ENCODE assay signal across 13 cellular contexts in genomic region chr19:50557009-50557613, GRCh38. TPM values are rescaled to one million over a fixed set of nuclear protein-coding genes. Genes with fewer than 3 reads are reported as not detected.
A peak's percentile ranks its signal among the peaks of the same experiment; 100 is the strongest.
DNase-seq lines count a peak whose midpoint lies in the region; ATAC-seq and TF ChIP-seq lines count a peak whose summit lies in the region.
"Had no signal": no experiment of that assay in that cellular context is flagged by ENCODE, and none has a peak within 500 bp of the region (broad histone marks: within the 10 kb centered on the region; RNA-seq: fewer than 3 reads in every experiment).

No MANE protein-coding gene starts in this region.

- DNase-seq in osteoblast (ENCODE audit: insufficient read length, low spot score, missing footprints) (peak; percentile 37), NCI-H1092 (lab: John Stamatoyannopoulos, UW) (no peak)
- no peak for DNase-seq in stimulated activated CD4-positive, alpha-beta T cell treated with anti-CD3 and anti-CD28 coated beads, Interleukin-1b, Interleukin-23, amount 100 ng/mL, for 48 hours
- DNase-seq: T1000 had no signal

- peak overlapping the region; percentile 68; the same call in 1 of the 2 replicates for H3K9ac ChIP-seq in ES-I3 (ENCODE audit: low read depth, low read length)
- peak overlapping the region; percentile 73 for H3K9ac ChIP-seq in Loucy (ENCODE audit: low read depth, low read length, poor library complexity, severe bottlenecking)

- no peaks in the 10 kb centered on the region; the same call in 1 of the 2 replicates for H3K4me1 ChIP-seq in ES-I3 (ENCODE audit: insufficient read depth, low read length)
- peaks cover 13% of the 10 kb centered on the region for H3K4me1 ChIP-seq in Loucy (ENCODE audit: insufficient read depth, low read length, poor library complexity, severe bottlenecking)
- peaks cover 3% of the 10 kb centered on the region for H3K4me1 ChIP-seq in ectodermal cell (ENCODE audit: control insufficient read depth, insufficient read depth, low read length)
- H3K4me1 ChIP-seq in osteoblast (ENCODE audit: insufficient read depth, low read length) = peaks cover 3% of the 10 kb centered on the region

- H3K9me2 ChIP-seq in Loucy (replicated peaks; ENCODE audit: low read depth, low read length) = no peaks in the 10 kb centered on the region

- H3K27ac ChIP-seq in ectodermal cell (ENCODE audit: insufficient read depth, low read depth, low read length, poor library complexity, severe bottlenecking) (no peak overlapping the region), osteoblast (ENCODE audit: low read depth, low read length) (no peak overlapping the region)
- H3K27ac ChIP-seq: HL-60, tibial artery had no signal

- H2AFZ ChIP-seq in Loucy (ENCODE audit: low read length) (peak overlapping the region; percentile 100), osteoblast (ENCODE audit: low read length) (no peak overlapping the region)

- H3K27me3 ChIP-seq in Loucy (ENCODE audit: insufficient read depth, low read length, poor library complexity, severe bottlenecking) (no peaks in the 10 kb centered on the region), ectodermal cell (ENCODE audit: control insufficient read depth, insufficient read depth, low read length, poor library complexity, severe bottlenecking) (peaks cover 3% of the 10 kb centered on the region), osteoblast (ENCODE audit: insufficient read depth, low read length) (peaks cover 9% of the 10 kb centered on the region)

- TF ChIP-seq CTCF in Loucy (conservative IDR thresholded peaks at IDR 0.05; ENCODE audit: low read length) = no peak
- TF ChIP-seq CTCF in osteoblast (IDR thresholded peaks at IDR 0.05; ENCODE audit: extremely low read depth, low read depth, low read length) = no peak

- H3F3A ChIP-seq in Loucy (ENCODE audit: low read depth) = no peaks in the 10 kb centered on the region

- 43 to 44% methylated on average over 19 of the region's 20 CpGs for WGBS in ectodermal cell, 2 experiments

- H3K4me3 ChIP-seq in Loucy (ENCODE audit: low read length, poor library complexity, severe bottlenecking) = peak overlapping the region; percentile 84
- H3K4me3 ChIP-seq in ectodermal cell (ENCODE audit: insufficient read depth, low read depth, low read length) = peak overlapping the region; percentile 10
- no peak overlapping the region for H3K4me3 ChIP-seq in osteoblast (ENCODE audit: insufficient read depth, low read length)

- H3K9me3 ChIP-seq in ES-I3 (ENCODE audit: control insufficient read depth, insufficient read depth, low read length) = no peaks in the 10 kb centered on the region
- H3K9me3 ChIP-seq in Loucy (ENCODE audit: insufficient read depth, low read depth, low read length) = no peaks in the 10 kb centered on the region
- H3K9me3 ChIP-seq in ectodermal cell (ENCODE audit: control insufficient read depth, low read length) = no peaks in the 10 kb centered on the region
- no peaks in the 10 kb centered on the region for H3K9me3 ChIP-seq in osteoblast (ENCODE audit: low read depth, low read length)
- H3K9me3 ChIP-seq: tibial artery had no signal

- H3K4me2 ChIP-seq in Loucy (ENCODE audit: low read depth, low read length, poor library complexity, severe bottlenecking) = peak overlapping the region; percentile 87
- no peak overlapping the region for H3K4me2 ChIP-seq in osteoblast (ENCODE audit: insufficient read depth, low read length)

- H3K79me2 ChIP-seq in Loucy (ENCODE audit: insufficient read depth, low read length) (no peaks in the 10 kb centered on the region), osteoblast (ENCODE audit: insufficient read depth, low read length) (no peaks in the 10 kb centered on the region)

- no peaks in the 10 kb centered on the region for H3K36me3 ChIP-seq in ES-I3 (ENCODE audit: insufficient read depth, low read length)
- H3K36me3 ChIP-seq in Loucy (ENCODE audit: insufficient read depth, low read length) = no peaks in the 10 kb centered on the region
- H3K36me3 ChIP-seq in ectodermal cell (ENCODE audit: control insufficient read depth, insufficient read depth, low read length) = no peaks in the 10 kb centered on the region
- H3K36me3 ChIP-seq in osteoblast (ENCODE audit: insufficient read depth, low read length) = no peaks in the 10 kb centered on the region
- H3K36me3 ChIP-seq: tibial artery had no signal

- ATAC-seq in GM18511 (IDR thresholded peaks at IDR 0.05; ENCODE audit: unreplicated experiment) (no peak), GM18520 (IDR thresholded peaks at IDR 0.05; ENCODE audit: unreplicated experiment) (no peak)

- H4K20me1 ChIP-seq in Loucy (ENCODE audit: insufficient read depth, low read length, poor library complexity, severe bottlenecking) (no peaks in the 10 kb centered on the region), osteoblast (ENCODE audit: insufficient read depth, low read length) (no peaks in the 10 kb centered on the region)

RNA-seq across cellular contexts. Expression of gene LRRC4B, which starts 11.1 kb away (rescaled TPM):
- polyA plus RNA-seq in ectodermal cell (2013, experiment 1 of 4) = 52.2 TPM
- 49.0 TPM for polyA plus RNA-seq in ectodermal cell (2013, experiment 2 of 4)
- polyA plus RNA-seq in ectodermal cell (2013, experiment 3 of 4) = 42.3 TPM
- polyA plus RNA-seq in ectodermal cell (2013, experiment 4 of 4) = 47.4 TPM
- total RNA-seq in osteoblast = not detected in 2 replicates
- total RNA-seq: activated CD8-positive, alpha-beta T cell treated with anti-CD3 and anti-CD28 coated beads for 36 hours had no signal

RNA-seq across cellular contexts. Expression of gene ASPDH, which starts 43.4 kb away (rescaled TPM):
- not detected for polyA plus RNA-seq in ectodermal cell (2013, experiment 1 of 4)
- not detected for polyA plus RNA-seq in ectodermal cell (2013, experiment 2 of 4)
- not detected for polyA plus RNA-seq in ectodermal cell (2013, experiment 3 of 4)
- not detected for polyA plus RNA-seq in ectodermal cell (2013, experiment 4 of 4)
- not detected in 2 replicates for total RNA-seq in osteoblast
- total RNA-seq: activated CD8-positive, alpha-beta T cell treated with anti-CD3 and anti-CD28 coated beads for 36 hours had no signal
- polyA plus RNA-seq: esophagus had no signal

RNA-seq across cellular contexts. Expression of gene JOSD2, which starts 46.1 kb away (rescaled TPM):
- polyA plus RNA-seq in ectodermal cell (2013, experiment 1 of 4) = 5.6 TPM
- polyA plus RNA-seq in ectodermal cell (2013, experiment 2 of 4) = 3.9 TPM
- 4.0 TPM for polyA plus RNA-seq in ectodermal cell (2013, experiment 3 of 4)
- polyA plus RNA-seq in ectodermal cell (2013, experiment 4 of 4) = 6.2 TPM
- total RNA-seq in osteoblast = 19.4 and 22.8 TPM in 2 replicates
